In genomic region chr1:150765229-150765976, GRCh38 we compare ENCODE assay signal across 1 cellular context.
A peak's percentile ranks its signal among the peaks of the same experiment; 100 is the strongest.
TF ChIP-seq lines count a peak whose summit lies in the region.

Gene CTSS, minus strand, starts transcription at chr1:150765778. Its CDS starts 1,015 bp downstream, at chr1:150764763.

TF ChIP-seq in K562, 482 proteins besides CTCF, POLR2A, EP300 and RAD21 (continued from another document and continues in another):
- TF ChIP-seq ZNF609 (CRISPR knock-in tag; IDR thresholded peaks at IDR 0.05; ENCODE audit: borderline replicate concordance) (no peak), KDM5B (IDR thresholded peaks at IDR 0.05; ENCODE audit: insufficient replicate concordance, low read depth, low read length) (no peak), EP400 (IDR thresholded peaks at IDR 0.05) (0 out of 2 replicates have a peak, but pooled peaks have one; percentile 43), XRCC4 (IDR thresholded peaks at IDR 0.05; ENCODE audit: extremely low read depth, insufficient read depth, insufficient read length) (no peak), SIN3B (IDR thresholded peaks at IDR 0.05; ENCODE audit: low read depth) (no peak), ZNF57 (CRISPR knock-in tag; IDR thresholded peaks at IDR 0.05) (no peak), CUX1 (CRISPR knock-in tag; IDR thresholded peaks at IDR 0.05) (no peak), ZNF311 (CRISPR knock-in tag; IDR thresholded peaks at IDR 0.05) (no peak), NCOR1 (IDR thresholded peaks at IDR 0.05) (no peak), ZBTB26 (CRISPR knock-in tag; IDR thresholded peaks at IDR 0.05) (no peak), SPI1 (IDR thresholded peaks at IDR 0.05; ENCODE audit: borderline replicate concordance, low read depth, low read length) (peak; percentile 99), AFF4 (CRISPR knock-in tag; IDR thresholded peaks at IDR 0.05) (no peak), KLF13 (tag; IDR thresholded peaks at IDR 0.05; ENCODE audit: borderline replicate concordance, low read depth) (no peak), SMARCA4 (IDR thresholded peaks at IDR 0.05) (peak; percentile 56; the same call in 1 of the 2 replicates), ZNF408 (CRISPR knock-in tag; IDR thresholded peaks at IDR 0.05; ENCODE audit: low read depth) (no peak), AFF1 (IDR thresholded peaks at IDR 0.05; ENCODE audit: low read depth in 1 of 2, partially characterized antibody in 2 of 2) (peak in 1 of 2 experiments; percentile 55), HSF4 (CRISPR knock-in tag; IDR thresholded peaks at IDR 0.05; ENCODE audit: borderline replicate concordance) (no peak), FOXA1 (IDR thresholded peaks at IDR 0.05; ENCODE audit: borderline replicate concordance) (no peak), BCOR (IDR thresholded peaks at IDR 0.05) (no peak), ZNF239 (CRISPR knock-in tag; IDR thresholded peaks at IDR 0.05) (no peak), ZNF445 (CRISPR knock-in tag; IDR thresholded peaks at IDR 0.05; ENCODE audit: low read depth) (no peak), MIER1 (IDR thresholded peaks at IDR 0.05; ENCODE audit: low read depth) (no peak), KDM4B (IDR thresholded peaks at IDR 0.05; ENCODE audit: borderline replicate concordance in 2 of 2, low read depth in 1 of 2) (no peak), PKNOX1 (IDR thresholded peaks at IDR 0.05) (peak; percentile 49), MED1 (CRISPR knock-in tag; IDR thresholded peaks at IDR 0.05; ENCODE audit: borderline replicate concordance) (no peak), L3MBTL2 (IDR thresholded peaks at IDR 0.05) (peak; percentile 58), ELK1 (CRISPR knock-in tag; IDR thresholded peaks at IDR 0.05) (no peak), TAF9B (IDR thresholded peaks at IDR 0.05; ENCODE audit: partially characterized antibody) (peak; percentile 9), NUFIP1 (IDR thresholded peaks at IDR 0.05; ENCODE audit: partially characterized antibody) (no peak), STAG1 (CRISPR knock-in tag; IDR thresholded peaks at IDR 0.05; ENCODE audit: borderline replicate concordance) (no peak), ARHGAP35 (IDR thresholded peaks at IDR 0.05; ENCODE audit: partially characterized antibody) (no peak), ZBTB12 (CRISPR knock-in tag; IDR thresholded peaks at IDR 0.05) (no peak), ZNF79 (CRISPR knock-in tag; IDR thresholded peaks at IDR 0.05; ENCODE audit: low read depth) (no peak), NR3C1 (CRISPR knock-in tag; IDR thresholded peaks at IDR 0.05) (no peak), GTF2A2 (tag; IDR thresholded peaks at IDR 0.05) (no peak), ARNT (IDR thresholded peaks at IDR 0.05) (no peak), BRF1 (IDR thresholded peaks at IDR 0.05; ENCODE audit: borderline replicate concordance, extremely low read depth, insufficient read length) (no peak), TAF7 (tag; IDR thresholded peaks at IDR 0.05) (peak; percentile 48; the same call in 1 of the 2 replicates), ZNF589 (CRISPR knock-in tag; IDR thresholded peaks at IDR 0.05; ENCODE audit: low read depth) (0 out of 2 replicates have a peak, but pooled peaks have one; percentile 34)
